Comparison of ENCODE assay signal across 10 cellular contexts in the genomic region with DNA sequence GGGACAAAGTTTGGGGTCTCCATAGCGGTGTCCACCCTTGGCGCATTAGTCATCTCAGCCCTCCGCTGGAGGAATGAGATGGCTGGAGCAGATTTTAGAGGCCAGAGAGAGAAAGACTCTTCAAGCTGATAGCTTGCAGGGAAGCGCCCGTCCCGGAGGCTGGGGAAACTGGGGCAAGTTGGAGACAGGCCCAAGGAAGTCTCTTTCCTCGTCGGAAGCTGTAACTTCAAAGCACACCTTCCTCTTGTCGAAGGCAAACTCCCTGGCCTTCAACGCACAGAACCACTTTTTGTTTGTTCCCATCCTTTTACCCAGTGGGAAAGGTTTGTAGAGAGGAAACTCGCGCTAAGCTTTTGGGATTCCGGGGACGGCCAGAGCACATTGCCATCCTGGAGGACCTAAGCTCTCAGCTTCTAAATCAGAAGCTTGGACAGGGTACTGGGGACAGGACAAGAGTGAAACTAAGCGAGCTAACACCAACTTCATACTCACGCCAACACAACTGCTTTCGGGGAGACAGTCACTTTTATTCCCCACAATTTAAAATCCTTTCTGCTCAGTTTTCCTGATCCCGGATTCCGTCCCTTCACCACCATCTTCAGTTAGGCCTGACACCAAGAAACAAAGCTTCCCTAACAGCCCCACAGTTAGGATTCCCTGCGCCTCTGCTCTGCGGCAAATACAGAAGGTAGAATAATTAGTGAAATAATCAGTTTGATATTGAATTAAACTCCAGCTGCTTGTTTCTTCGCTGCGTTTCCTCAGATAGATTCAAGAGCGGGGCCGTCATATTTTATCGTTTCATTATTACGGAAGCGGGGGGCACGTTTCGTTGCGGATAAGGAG. TPM values are rescaled to one million over a fixed set of nuclear protein-coding genes. Genes with fewer than 3 reads are reported as not detected.
DNase-seq lines count a peak whose midpoint lies in the region; ATAC-seq and TF ChIP-seq lines count a peak whose summit lies in the region.
"Had no signal": no experiment of that assay in that cellular context is flagged by ENCODE, and none has a peak within 500 bp of the region (broad histone marks: within the 10 kb centered on the region; RNA-seq: fewer than 3 reads in every experiment).

No MANE protein-coding gene starts in this region.

- H3K36me3 ChIP-seq in MM.1S (replicated peaks; ENCODE audit: insufficient read depth, low read length) (no peaks in the 10 kb centered on the region), parathyroid adenoma (ENCODE audit: control insufficient read depth, insufficient read depth, low read length) (no peaks in the 10 kb centered on the region)

- no peak overlapping the region for H3K9ac ChIP-seq in MM.1S (ENCODE audit: low read length)
- H3K9ac ChIP-seq in parathyroid adenoma: no peak overlapping the region

- H3K9me3 ChIP-seq in MM.1S (replicated peaks; ENCODE audit: insufficient read depth, low read length): no peaks in the 10 kb centered on the region
- H3K9me3 ChIP-seq in parathyroid adenoma (ENCODE audit: control insufficient read depth, low read length): no peaks in the 10 kb centered on the region

- no peaks in the 10 kb centered on the region for H3K9me3 Mint-ChIP-seq in endothelial cell (ENCODE audit: unreplicated experiment)
- H3K9me3 Mint-ChIP-seq: dendritic cell treated with granulocyte-macrophage colony-stimulating factor and Interleukin-4, amounts not matched to agents 40 ng/mL and 50 ng/mL, for 4 days had no signal

- H3K4me3 ChIP-seq in MM.1S (ENCODE audit: low read length) (no peak overlapping the region), parathyroid adenoma (ENCODE audit: low read depth, low read length) (peak overlapping the region; percentile 20)

- no peaks in the 10 kb centered on the region for H3F3A ChIP-seq in MM.1S (ENCODE audit: insufficient read depth, low read length)

- TF ChIP-seq CTCF in MM.1S (IDR thresholded peaks at IDR 0.05; ENCODE audit: low read length) (no peak), endothelial cell (IDR thresholded peaks at IDR 0.05; ENCODE audit: unreplicated experiment) (no peak), parathyroid adenoma (IDR thresholded peaks at IDR 0.05) (no peak)

- peak; percentile 53 for DNase-seq in ELF-1 (ENCODE audit: low read depth, low spot score)
- DNase-seq in MM.1S: no peak
- DNase-seq in endothelial cell (ENCODE audit: low spot score): no peak
- DNase-seq in germinal center (ENCODE audit: low spot score): no peak
- DNase-seq in stimulated activated CD8-positive, alpha-beta memory T cell treated with anti-CD3 and anti-CD28 coated beads, Interleukin-4, amount 100 ng/mL, for 48 hours: no peak

- no peaks in the 10 kb centered on the region for H3K9me2 ChIP-seq in MM.1S (replicated peaks; ENCODE audit: insufficient read depth, low read length)

- H2AFZ ChIP-seq in MM.1S (ENCODE audit: low read length): no peak overlapping the region
- H2AFZ ChIP-seq in parathyroid adenoma: no peak overlapping the region

- no peaks in the 10 kb centered on the region for H4K20me1 ChIP-seq in MM.1S (ENCODE audit: insufficient read depth, low read length)

- H3K79me2 ChIP-seq in MM.1S (ENCODE audit: low read length): no peaks in the 10 kb centered on the region
- no peaks in the 10 kb centered on the region for H3K79me2 ChIP-seq in parathyroid adenoma

- peaks cover 33% of the 10 kb centered on the region for H3K27me3 Mint-ChIP-seq in endothelial cell (ENCODE audit: unreplicated experiment)

- H3K4me1 Mint-ChIP-seq in endothelial cell (ENCODE audit: unreplicated experiment): peaks cover 30% of the 10 kb centered on the region

- H3K4me2 ChIP-seq in MM.1S (ENCODE audit: low read depth, low read length): peak overlapping the region; percentile 49; the same call in 1 of the 2 replicates
- H3K4me2 ChIP-seq in parathyroid adenoma (ENCODE audit: low read length): peak overlapping the region; percentile 9

- no peaks in the 10 kb centered on the region for H3K36me3 Mint-ChIP-seq in endothelial cell (ENCODE audit: low read depth, unreplicated experiment)

- H3K27ac ChIP-seq in MM.1S (ENCODE audit: low read length) (no peak overlapping the region), parathyroid adenoma (no peak overlapping the region)

- no peaks in the 10 kb centered on the region for H3K4me1 ChIP-seq in MM.1S (ENCODE audit: low read length)
- peaks cover 3% of the 10 kb centered on the region for H3K4me1 ChIP-seq in parathyroid adenoma

- H3K27ac Mint-ChIP-seq in endothelial cell (ENCODE audit: unreplicated experiment): peak overlapping the region; percentile 30
- H3K27ac Mint-ChIP-seq: dendritic cell treated with granulocyte-macrophage colony-stimulating factor and Interleukin-4, amounts not matched to agents 40 ng/mL and 50 ng/mL, for 4 days had no signal

- no peak for ATAC-seq in GM18909 (IDR thresholded peaks at IDR 0.05; ENCODE audit: poor library complexity, unreplicated experiment)
- no peak for ATAC-seq in GM21786 (IDR thresholded peaks at IDR 0.05; ENCODE audit: unreplicated experiment)

- H3K4me3 Mint-ChIP-seq in endothelial cell (ENCODE audit: unreplicated experiment): peak overlapping the region; percentile 89

- no peaks in the 10 kb centered on the region for H3K27me3 ChIP-seq in MM.1S (replicated peaks; ENCODE audit: insufficient read depth, low read length)
- H3K27me3 ChIP-seq in parathyroid adenoma (ENCODE audit: control insufficient read depth, insufficient read depth, low read length): peaks cover 11% of the 10 kb centered on the region

RNA-seq across cellular contexts. Expression of a gene that starts 1.1 kb away (rescaled TPM):
- total RNA-seq in endothelial cell (ENCODE audit: unreplicated experiment): 5.1 TPM
- total RNA-seq: lung microvascular endothelial cell had no signal
